8 cellular contexts compared by ENCODE assay signal in genomic region chr12:52156757-52157565, GRCh38. TPM values are rescaled to one million over a fixed set of nuclear protein-coding genes. Genes with fewer than 3 reads are reported as not detected.
A peak's percentile ranks its signal among the peaks of the same experiment; 100 is the strongest.
DNase-seq lines count a peak whose midpoint lies in the region; TF ChIP-seq lines count a peak whose summit lies in the region.

No MANE protein-coding gene starts in this region.

- CTCF ChIA-PET in BJ (lab: Yijun Ruan, JAX), result interaction anchor here (0.6 to 8.8 kb wide), 30 partner anchors 9 to 727 kb away, joined by 3 to 75 read pairs (median 5); partner anchors contain the start of genes KRT83 and KRT85

- TF ChIP-seq CTCF in BJ (IDR thresholded peaks at IDR 0.05; ENCODE audit: insufficient read depth, low read depth, low read length) (peak; percentile 96), epithelial cell of esophagus (IDR thresholded peaks at IDR 0.05; ENCODE audit: insufficient read depth, low read depth, low read length, missing control alignments) (peak; percentile 93)

- H3K36me3 ChIP-seq in BJ (ENCODE audit: control insufficient read depth, insufficient read depth, low read length), result no peaks in the 10 kb centered on the region

- H3K4me3 ChIP-seq in BJ (ENCODE audit: low read depth, low read length) (no peak overlapping the region), epithelial cell of esophagus (ENCODE audit: low read length) (no peak overlapping the region)

- POLR2A ChIA-PET in BJ (lab: Charles Lee), result no interaction called here

- no peak for DNase-seq in BJ (ENCODE audit: low read depth)
- DNase-seq in HCEC 1CT, result peak; percentile 33
- peak; percentile 36 for DNase-seq in NCI-H82 treated with DMSO at 0.1 percent for 48 hours (lab: John Stamatoyannopoulos, UW; ENCODE audit: unreplicated experiment)
- peak; percentile 21 for DNase-seq in activated CD8-positive, alpha-beta memory T cell treated with anti-CD3 and anti-CD28 coated beads, Interleukin-2, amount 50 U/mL, for 1 hour (ENCODE audit: extremely low read depth)
- peak; percentile 74 for DNase-seq in epithelial cell of esophagus (ENCODE audit: low read depth)
- peak; percentile 67 for DNase-seq in mucosa of gallbladder (ENCODE audit: low spot score)
- DNase-seq in stimulated activated CD8-positive, alpha-beta memory T cell treated with anti-CD3 and anti-CD28 coated beads, Interleukin-7, amount 100 ng/mL, for 24 hours (ENCODE audit: low read depth), result peak; percentile 65
- DNase-seq in mesenteric fat pad (ENCODE audit: low spot score), result no peak

- H3K27me3 ChIP-seq in BJ (ENCODE audit: control insufficient read depth, insufficient read depth, low read length), result no peaks in the 10 kb centered on the region

RNA-seq across cellular contexts. Expression of gene KRT80, which starts 34.9 kb away (rescaled TPM):
- 4.2 and 5.9 TPM in 2 replicates for polyA plus RNA-seq in BJ (2011; rRNA removed)
- 3.1 and 4.0 TPM in 2 replicates for polyA minus RNA-seq in BJ (2011; rRNA and poly(A)+ RNA removed)
- total RNA-seq in mucosa of gallbladder (15.5 TPM), mesenteric fat pad (not detected)

Comparison
In these comparisons a context has a peak if more than half of its experiments do, and no peak if none do; other contexts are left out.
1. DNase-seq: peak in HCEC 1CT (single experiment), NCI-H82 treated with DMSO at 0.1 percent for 48 hours (single experiment), activated CD8-positive, alpha-beta memory T cell treated with anti-CD3 and anti-CD28 coated beads, Interleukin-2, amount 50 U/mL, for 1 hour (single experiment), epithelial cell of esophagus (single experiment), mucosa of gallbladder (single experiment) and stimulated activated CD8-positive, alpha-beta memory T cell treated with anti-CD3 and anti-CD28 coated beads, Interleukin-7, amount 100 ng/mL, for 24 hours (single experiment); none in BJ (single experiment) and mesenteric fat pad (single experiment).
2. RNA of gene KRT80, which starts 34.9 kb away (total RNA-seq): 15.5 TPM in mucosa of gallbladder (single experiment); not detected in mesenteric fat pad (single experiment); every median in the first group is over 10 times any median in the second.